ENCODE assay signal across 13 cellular contexts in the genomic region with DNA sequence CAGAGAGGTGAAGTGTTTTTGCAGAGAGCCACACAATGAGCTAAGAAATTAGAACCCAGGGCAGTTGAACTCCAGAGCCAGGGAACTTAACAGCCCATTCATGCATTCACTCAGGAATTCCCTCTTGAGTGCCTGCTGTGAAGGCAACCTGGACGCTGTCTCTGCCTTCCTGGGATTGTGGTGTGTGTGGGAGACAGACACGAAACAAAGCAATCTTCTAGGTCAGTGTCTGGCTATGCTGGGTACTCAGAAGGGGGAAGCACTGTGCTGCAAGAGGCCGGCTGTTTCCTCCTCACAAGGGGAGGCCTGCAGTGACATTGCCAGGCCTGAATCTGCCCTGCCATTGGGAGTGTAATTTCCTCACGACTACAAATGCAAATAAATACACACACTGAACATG. TPM values are rescaled to one million over a fixed set of nuclear protein-coding genes. Genes with fewer than 3 reads are reported as not detected.
A peak's percentile ranks its signal among the peaks of the same experiment; 100 is the strongest.
DNase-seq lines count a peak whose midpoint lies in the region; ATAC-seq and TF ChIP-seq lines count a peak whose summit lies in the region.
"Had no signal": no experiment of that assay in that cellular context is flagged by ENCODE, and none has a peak within 500 bp of the region (broad histone marks: within the 10 kb centered on the region; RNA-seq: fewer than 3 reads in every experiment).

No MANE protein-coding gene starts in this region.

- peak; percentile 77 for DNase-seq in DMS79 treated with DMSO at 0.1 percent for 48 hours (lab: John Stamatoyannopoulos, UW)
- DNase-seq in NCI-H2196 treated with DMSO at 0.1 percent for 48 hours (lab: John Stamatoyannopoulos, UW; ENCODE audit: unreplicated experiment): peak; percentile 19
- peak; percentile 23 for DNase-seq in fibroblast of villous mesenchyme (ENCODE audit: low read depth)
- DNase-seq in mammary epithelial cell: no peak
- DNase-seq in GM13977 (ENCODE audit: low spot score): no peak
- no peak for DNase-seq in activated effector memory CD4-positive, alpha-beta T cell treated with Interleukin-2 at 50 U/mL for 16 hours
- DNase-seq: CD4-positive, CD25-positive, alpha-beta regulatory T cell; foreskin fibroblast; stimulated activated naive CD8-positive, alpha-beta T cell treated with anti-CD3 and anti-CD28 coated beads, Interleukin-15, Interleukin-2, amounts not matched to agents 100 U/mL and 50 U/mL, for 24 hours had no signal

- no TSS peak for BruUV-seq in mammary epithelial cell (replicated peaks; lab: Mats Ljungman, UMichigan)

- CTCF ChIA-PET in mammary epithelial cell (lab: Charles Lee; ENCODE audit: low non-redundant PET): interaction anchor here (0.9 kb wide), 1 partner anchor 178 kb away, joined by 26 read pairs; no protein-coding TSS in a partner anchor

- H3K4me3 ChIP-seq in fibroblast of villous mesenchyme (ENCODE audit: low read depth, low read length): no peak overlapping the region
- no peak overlapping the region for H3K4me3 ChIP-seq in muscle layer of duodenum (ENCODE audit: low read depth in 1 of 2, low read length in 2 of 2)
- H3K4me3 ChIP-seq in mammary epithelial cell (replicated peaks in 1 of 3; ENCODE audit: insufficient read depth in 1 of 3, low read depth in 2 of 3, low read length in 3 of 3): no peak overlapping the region

- dilution Hi-C loops in mammary epithelial cell (cut with HindIII; ENCODE audit: low sequenced_read_pairs): no loop called here

- TF ChIP-seq CTCF in fibroblast of villous mesenchyme (IDR thresholded peaks at IDR 0.05; ENCODE audit: insufficient read depth, low read depth, low read length) (no peak), mammary epithelial cell (conservative IDR thresholded peaks at IDR 0.05 in 1 of 2, IDR thresholded peaks at IDR 0.05 in 1 of 2; ENCODE audit: extremely low read depth in 1 of 2, insufficient read depth in 1 of 2, low read depth in 1 of 2, low read length in 2 of 2) (no peak), GM13977 (IDR thresholded peaks at IDR 0.05; ENCODE audit: extremely low read depth, insufficient read depth, missing control alignments) (no peak)

- WGBS in mammary epithelial cell (ENCODE audit: low coverage, missing lambda C conversion rate): 77% methylated on average over 4 of the region's 4 CpGs

- no peak overlapping the region for H3K4me2 ChIP-seq in mammary epithelial cell (ENCODE audit: insufficient read depth, low read depth, low read length)

- intact Hi-C loops in mammary epithelial cell (cut with micrococcal nuclease): no loop called here

- peaks cover 11 to 14% of the 10 kb centered on the region in 2 donors for H3K36me3 ChIP-seq in muscle layer of duodenum (ENCODE audit: control insufficient read depth in 1 of 2, insufficient read depth in 2 of 2, low read length in 2 of 2)
- no peaks in the 10 kb centered on the region for H3K36me3 ChIP-seq in mammary epithelial cell (ENCODE audit: insufficient read depth, low read length)

- H3K27me3 ChIP-seq in muscle layer of duodenum (ENCODE audit: low read depth, low read length) (no peaks in the 10 kb centered on the region), mammary epithelial cell (ENCODE audit: insufficient read depth, low read length) (no peaks in the 10 kb centered on the region)

- no peak overlapping the region for H3K9ac ChIP-seq in mammary epithelial cell (ENCODE audit: insufficient read depth, low read length)

- ATAC-seq in HG02610 (IDR thresholded peaks at IDR 0.05; ENCODE audit: unreplicated experiment): no peak
- ATAC-seq: stimulated activated naive CD8-positive, alpha-beta T cell treated with anti-CD3 and anti-CD28 coated beads, Interleukin-15, Interleukin-2, amounts not matched to agents 100 U/mL and 50 U/mL, for 24 hours had no signal

- H3K79me2 ChIP-seq in mammary epithelial cell (ENCODE audit: insufficient read depth, low read length): no peaks in the 10 kb centered on the region

- no peak overlapping the region for H2AFZ ChIP-seq in mammary epithelial cell (ENCODE audit: low read depth, low read length)

- H4K20me1 ChIP-seq in mammary epithelial cell (ENCODE audit: insufficient read depth, low read length): no peaks in the 10 kb centered on the region

- in situ Hi-C loops in mammary epithelial cell (cut with MboI; ENCODE audit: low sequenced_read_pairs in 2 of 2): no loop called here
- in situ Hi-C loops in GM13977 (cut with MboI; ENCODE audit: low pct_unique_long_range_greater_than_20kb, low sequenced_read_pairs, unreplicated experiment): no loop called here

- H3K4me1 ChIP-seq in muscle layer of duodenum (ENCODE audit: control insufficient read depth in 1 of 2, insufficient read depth in 2 of 2, low read length in 2 of 2) (peaks cover 2 to 21% of the 10 kb centered on the region in 2 donors), mammary epithelial cell (ENCODE audit: insufficient read depth, low read length) (peaks cover 22% of the 10 kb centered on the region)

- H3K27ac ChIP-seq in muscle layer of duodenum (ENCODE audit: low read length): peak overlapping the region; percentile 19
- no peak overlapping the region for H3K27ac ChIP-seq in mammary epithelial cell (ENCODE audit: insufficient read depth, low read depth, low read length)

- H3K9me3 ChIP-seq in muscle layer of duodenum (ENCODE audit: control insufficient read depth in 1 of 2, low read length in 2 of 2): no peaks in the 10 kb centered on the region
- H3K9me3 ChIP-seq in mammary epithelial cell (replicated peaks; ENCODE audit: insufficient read depth, low read length): no peaks in the 10 kb centered on the region

RNA-seq across cellular contexts. Expression of gene BCKDHA, which starts 9.7 kb away (rescaled TPM):
- 21.2 and 24.8 TPM in 2 replicates for total RNA-seq in fibroblast of villous mesenchyme
- 10 to 100 TPM; 13.5 to 36.5 TPM for total RNA-seq in mammary epithelial cell
- 25.1 TPM for polyA plus RNA-seq in mammary epithelial cell
- 27.0 TPM for polyA minus RNA-seq in mammary epithelial cell

RNA-seq across cellular contexts. Expression of gene EXOSC5, which starts 10.1 kb away (rescaled TPM):
- total RNA-seq in fibroblast of villous mesenchyme (12.5 and 15.1 TPM in 2 replicates), mammary epithelial cell (10 to 100 TPM; 16.5 to 17.3 TPM)
- 26.3 TPM for polyA plus RNA-seq in mammary epithelial cell
- 26.2 TPM for polyA minus RNA-seq in mammary epithelial cell

RNA-seq across cellular contexts. Expression of gene B3GNT8, which starts 19.9 kb away (rescaled TPM):
- total RNA-seq in fibroblast of villous mesenchyme (0.86 and 1.6 TPM in 2 replicates), mammary epithelial cell (1 to 10 TPM; 5.2 to 5.8 TPM)
- polyA plus RNA-seq in mammary epithelial cell: 0.93 TPM
- polyA minus RNA-seq in mammary epithelial cell: 0.67 TPM
- total RNA-seq: MCF 10A, myocyte had no signal

RNA-seq across cellular contexts. Expression of gene TMEM91, which starts 30.9 kb away (rescaled TPM):
- total RNA-seq in fibroblast of villous mesenchyme: 2.6 and 5.5 TPM in 2 replicates
- total RNA-seq in mammary epithelial cell: 1 to 10 TPM; 5.7 to 7.5 TPM
- polyA plus RNA-seq in mammary epithelial cell: 4.0 TPM
- 2.1 TPM for polyA minus RNA-seq in mammary epithelial cell

RNA-seq across cellular contexts. Expression of gene DMAC2, which starts 32.4 kb away (rescaled TPM):
- 39.3 and 43.2 TPM in 2 replicates for total RNA-seq in fibroblast of villous mesenchyme
- total RNA-seq in mammary epithelial cell: 10 to 100 TPM; 39.2 to 50.6 TPM
- 76.9 TPM for polyA plus RNA-seq in mammary epithelial cell
- polyA minus RNA-seq in mammary epithelial cell: 50.3 TPM

Comparison
In these comparisons a context has a peak if more than half of its experiments do, and no peak if none do; other contexts are left out.
1. DNase-seq: peak in DMS79 treated with DMSO at 0.1 percent for 48 hours (single experiment), NCI-H2196 treated with DMSO at 0.1 percent for 48 hours (single experiment) and fibroblast of villous mesenchyme (single experiment); none in mammary epithelial cell (single experiment), GM13977 (single experiment) and activated effector memory CD4-positive, alpha-beta T cell treated with Interleukin-2 at 50 U/mL for 16 hours (single experiment).